24 cellular contexts compared by ENCODE assay signal in genomic region chr1:54234284-54234683, GRCh38.
"Had no signal": no experiment of that assay in that cellular context is flagged by ENCODE, and none has a peak within 500 bp of the region (broad histone marks: within the 10 kb centered on the region; RNA-seq: fewer than 3 reads in every experiment).

No MANE protein-coding gene starts in this region.

- H3K27ac Mint-ChIP-seq: naive B cell; progenitor cell of endocrine pancreas; stimulated activated memory B cell treated with anti-CD40 and anti-IgM and Interleukin-4, amounts not matched to agents 10 μg/mL and 1 μg/mL and 100 μg/mL, for 72 hours; stimulated activated naive CD8-positive, alpha-beta T cell treated with anti-CD3 and anti-CD28 coated beads, Interleukin-15, amount 100 ng/mL, for 72 hours; type B pancreatic cell had no signal

- H3K9me3 Mint-ChIP-seq: mesothelial cell of epicardium; naive B cell; natural killer cell; stimulated activated memory B cell treated with anti-CD40 and anti-IgM and Interleukin-4, amounts not matched to agents 10 μg/mL and 1 μg/mL and 100 μg/mL, for 72 hours; stimulated activated naive CD8-positive, alpha-beta T cell treated with anti-CD3 and anti-CD28 coated beads, Interleukin-15, amount 100 ng/mL, for 72 hours; type B pancreatic cell had no signal

- H3K4me1 Mint-ChIP-seq: stimulated activated memory B cell treated with anti-CD40 and anti-IgM and Interleukin-4, amounts not matched to agents 10 μg/mL and 1 μg/mL and 100 μg/mL, for 72 hours had no signal

- H3K36me3 ChIP-seq: ovary, uterus had no signal

- H3K9me3 ChIP-seq: left ventricle myocardium inferior, ovary, right atrium auricular region, right lobe of liver, tibial nerve, uterus had no signal

- H3K4me3 ChIP-seq: left ventricle myocardium inferior, lung, ovary, right atrium auricular region, right lobe of liver, smooth muscle cell, tibial nerve, uterus had no signal

- H3K4me1 ChIP-seq: right lobe of liver had no signal

- H3K27me3 ChIP-seq: ovary, right atrium auricular region, right lobe of liver, tibial nerve, uterus had no signal

- H3K4me3 Mint-ChIP-seq: mesothelial cell of epicardium; naive B cell; natural killer cell; nephron progenitor cell; stimulated activated memory B cell treated with anti-CD40 and anti-IgM and Interleukin-4, amounts not matched to agents 10 μg/mL and 1 μg/mL and 100 μg/mL, for 72 hours; stimulated activated naive CD8-positive, alpha-beta T cell treated with anti-CD3 and anti-CD28 coated beads, Interleukin-15, amount 100 ng/mL, for 72 hours; type B pancreatic cell had no signal

- H3K27ac ChIP-seq: left ventricle myocardium inferior, ovary, right atrium auricular region, right lobe of liver, tibial nerve, uterus had no signal

- DNase-seq: islet precursor cell; left ventricle myocardium inferior; mesendoderm; naive B cell; natural killer cell; nephron progenitor cell; ovary; stimulated activated CD4-positive, alpha-beta T cell treated with anti-CD3 and anti-CD28 coated beads, Interleukin-1b, Interleukin-23, amount 100 ng/mL, for 48 hours; stimulated activated CD4-positive, alpha-beta T cell treated with anti-CD3 and anti-CD28 coated beads, Interleukin-2, amount 100 ng/mL, for 48 hours; stimulated activated CD4-positive, alpha-beta T cell treated with anti-CD3 and anti-CD28 coated beads, Interleukin-4, amount 100 ng/mL, for 4 hours; stimulated activated CD8-positive, alpha-beta memory T cell treated with anti-CD3 and anti-CD28 coated beads, Interleukin-4, amount 100 ng/mL, for 48 hours; stimulated activated naive CD4-positive, alpha-beta T cell treated with Interleukin-2 at 50 U/mL for 16 hours; stimulated activated naive CD8-positive, alpha-beta T cell treated with anti-CD3 and anti-CD28 coated beads, Interleukin-15, amount 100 ng/mL, for 72 hours; substantia nigra; uterus had no signal

- H3K4me2 ChIP-seq: smooth muscle cell had no signal

- ATAC-seq: natural killer cell; right lobe of liver; stimulated activated memory B cell treated with anti-CD40 and anti-IgM and Interleukin-4, amounts not matched to agents 10 μg/mL and 1 μg/mL and 100 μg/mL, for 72 hours; stimulated activated naive CD8-positive, alpha-beta T cell treated with anti-CD3 and anti-CD28 coated beads, Interleukin-15, amount 100 ng/mL, for 72 hours had no signal

- H3K27me3 Mint-ChIP-seq: naive B cell; progenitor cell of endocrine pancreas; stimulated activated memory B cell treated with anti-CD40 and anti-IgM and Interleukin-4, amounts not matched to agents 10 μg/mL and 1 μg/mL and 100 μg/mL, for 72 hours; stimulated activated naive CD8-positive, alpha-beta T cell treated with anti-CD3 and anti-CD28 coated beads, Interleukin-15, amount 100 ng/mL, for 72 hours; type B pancreatic cell had no signal
